In the genomic region with DNA sequence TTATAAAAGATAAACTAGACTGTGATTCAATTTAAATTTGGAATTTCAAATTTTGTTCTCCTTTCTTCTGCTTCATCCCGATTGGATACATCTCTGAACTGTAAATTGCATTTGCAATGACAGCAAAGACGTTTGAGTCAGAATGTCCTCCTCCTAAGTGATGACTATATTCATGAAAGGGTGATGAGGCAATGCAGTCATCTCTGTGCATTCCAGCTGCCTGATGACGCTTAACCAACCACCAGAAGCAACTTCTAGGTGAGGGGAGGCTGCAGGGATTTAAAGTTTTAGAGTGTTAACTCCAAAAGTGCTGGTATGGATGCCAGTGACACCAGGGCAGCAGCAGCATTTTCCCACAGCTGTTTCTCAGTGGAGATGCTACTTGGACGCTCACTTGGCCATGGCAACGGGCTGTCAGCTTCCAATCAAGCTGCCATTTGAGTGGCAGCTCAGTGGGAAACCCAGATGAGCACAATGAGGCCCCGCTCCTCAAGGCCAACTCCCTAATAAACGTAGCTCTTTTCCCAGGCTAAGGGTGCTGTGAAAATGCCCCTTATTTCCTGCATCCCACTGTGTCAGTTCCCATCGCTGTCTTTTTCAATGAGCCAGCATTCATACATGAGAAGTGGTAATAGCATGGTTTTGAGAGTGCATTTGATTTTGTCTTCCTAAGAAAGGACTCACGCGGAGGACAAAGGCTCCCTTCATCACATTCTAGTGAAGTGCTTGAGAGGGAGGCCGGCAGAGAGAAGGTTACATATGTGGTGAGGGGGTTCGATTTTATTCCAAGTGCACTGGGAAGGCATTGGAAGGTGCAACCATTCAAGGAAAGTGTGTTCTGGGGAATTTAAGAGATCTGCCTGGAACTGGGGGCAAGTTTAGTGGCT, we compare ENCODE assay signal across 1 cellular context.
TF ChIP-seq lines count a peak whose summit lies in the region.

No MANE protein-coding gene starts in this region.

TF ChIP-seq in GM23338, 12 proteins besides CTCF, POLR2A, EP300 and RAD21 (continued from another document):
- TF ChIP-seq, protein P1, sequence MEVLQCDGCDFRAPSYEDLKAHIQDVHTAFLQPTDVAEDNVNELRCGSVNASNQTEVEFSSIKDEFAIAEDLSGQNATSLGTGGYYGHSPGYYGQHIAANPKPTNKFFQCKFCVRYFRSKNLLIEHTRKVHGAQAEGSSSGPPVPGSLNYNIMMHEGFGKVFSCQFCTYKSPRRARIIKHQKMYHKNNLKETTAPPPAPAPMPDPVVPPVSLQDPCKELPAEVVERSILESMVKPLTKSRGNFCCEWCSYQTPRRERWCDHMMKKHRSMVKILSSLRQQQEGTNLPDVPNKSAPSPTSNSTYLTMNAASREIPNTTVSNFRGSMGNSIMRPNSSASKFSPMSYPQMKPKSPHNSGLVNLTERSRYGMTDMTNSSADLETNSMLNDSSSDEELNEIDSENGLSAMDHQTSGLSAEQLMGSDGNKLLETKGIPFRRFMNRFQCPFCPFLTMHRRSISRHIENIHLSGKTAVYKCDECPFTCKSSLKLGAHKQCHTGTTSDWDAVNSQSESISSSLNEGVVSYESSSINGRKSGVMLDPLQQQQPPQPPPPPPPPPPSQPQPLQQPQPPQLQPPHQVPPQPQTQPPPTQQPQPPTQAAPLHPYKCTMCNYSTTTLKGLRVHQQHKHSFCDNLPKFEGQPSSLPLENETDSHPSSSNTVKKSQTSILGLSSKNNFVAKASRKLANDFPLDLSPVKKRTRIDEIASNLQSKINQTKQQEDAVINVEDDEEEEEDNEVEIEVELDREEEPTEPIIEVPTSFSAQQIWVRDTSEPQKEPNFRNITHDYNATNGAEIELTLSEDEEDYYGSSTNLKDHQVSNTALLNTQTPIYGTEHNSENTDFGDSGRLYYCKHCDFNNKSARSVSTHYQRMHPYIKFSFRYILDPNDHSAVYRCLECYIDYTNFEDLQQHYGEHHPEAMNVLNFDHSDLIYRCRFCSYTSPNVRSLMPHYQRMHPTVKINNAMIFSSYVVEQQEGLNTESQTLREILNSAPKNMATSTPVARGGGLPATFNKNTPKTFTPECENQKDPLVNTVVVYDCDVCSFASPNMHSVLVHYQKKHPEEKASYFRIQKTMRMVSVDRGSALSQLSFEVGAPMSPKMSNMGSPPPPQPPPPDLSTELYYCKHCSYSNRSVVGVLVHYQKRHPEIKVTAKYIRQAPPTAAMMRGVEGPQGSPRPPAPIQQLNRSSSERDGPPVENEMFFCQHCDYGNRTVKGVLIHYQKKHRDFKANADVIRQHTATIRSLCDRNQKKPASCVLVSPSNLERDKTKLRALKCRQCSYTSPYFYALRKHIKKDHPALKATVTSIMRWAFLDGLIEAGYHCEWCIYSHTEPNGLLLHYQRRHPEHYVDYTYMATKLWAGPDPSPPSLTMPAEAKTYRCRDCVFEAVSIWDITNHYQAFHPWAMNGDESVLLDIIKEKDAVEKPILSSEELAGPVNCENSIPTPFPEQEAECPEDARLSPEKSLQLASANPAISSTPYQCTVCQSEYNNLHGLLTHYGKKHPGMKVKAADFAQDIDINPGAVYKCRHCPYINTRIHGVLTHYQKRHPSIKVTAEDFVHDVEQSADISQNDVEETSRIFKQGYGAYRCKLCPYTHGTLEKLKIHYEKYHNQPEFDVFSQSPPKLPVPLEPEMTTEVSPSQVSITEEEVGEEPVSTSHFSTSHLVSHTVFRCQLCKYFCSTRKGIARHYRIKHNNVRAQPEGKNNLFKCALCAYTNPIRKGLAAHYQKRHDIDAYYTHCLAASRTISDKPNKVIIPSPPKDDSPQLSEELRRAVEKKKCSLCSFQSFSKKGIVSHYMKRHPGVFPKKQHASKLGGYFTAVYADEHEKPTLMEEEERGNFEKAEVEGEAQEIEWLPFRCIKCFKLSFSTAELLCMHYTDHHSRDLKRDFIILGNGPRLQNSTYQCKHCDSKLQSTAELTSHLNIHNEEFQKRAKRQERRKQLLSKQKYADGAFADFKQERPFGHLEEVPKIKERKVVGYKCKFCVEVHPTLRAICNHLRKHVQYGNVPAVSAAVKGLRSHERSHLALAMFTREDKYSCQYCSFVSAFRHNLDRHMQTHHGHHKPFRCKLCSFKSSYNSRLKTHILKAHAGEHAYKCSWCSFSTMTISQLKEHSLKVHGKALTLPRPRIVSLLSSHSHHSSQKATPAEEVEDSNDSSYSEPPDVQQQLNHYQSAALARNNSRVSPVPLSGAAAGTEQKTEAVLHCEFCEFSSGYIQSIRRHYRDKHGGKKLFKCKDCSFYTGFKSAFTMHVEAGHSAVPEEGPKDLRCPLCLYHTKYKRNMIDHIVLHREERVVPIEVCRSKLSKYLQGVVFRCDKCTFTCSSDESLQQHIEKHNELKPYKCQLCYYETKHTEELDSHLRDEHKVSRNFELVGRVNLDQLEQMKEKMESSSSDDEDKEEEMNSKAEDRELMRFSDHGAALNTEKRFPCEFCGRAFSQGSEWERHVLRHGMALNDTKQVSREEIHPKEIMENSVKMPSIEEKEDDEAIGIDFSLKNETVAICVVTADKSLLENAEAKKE (CRISPR knock-in tag; IDR thresholded peaks at IDR 0.05) = no peak
- TF ChIP-seq POLR2AphosphoS5 (IDR thresholded peaks at IDR 0.05; ENCODE audit: low read depth) (no peak), JUNB (IDR thresholded peaks at IDR 0.05; ENCODE audit: unreplicated experiment) (no peak), ETS1 (IDR thresholded peaks at IDR 0.05) (no peak), CREB1 (CRISPR knock-in tag; IDR thresholded peaks at IDR 0.05; ENCODE audit: low read depth) (no peak), EZH2phosphoT487 (IDR thresholded peaks at IDR 0.05; ENCODE audit: unreplicated experiment) (no peak), EZH2 (IDR thresholded peaks at IDR 0.05; ENCODE audit: low read depth, unreplicated experiment) (no peak)
- TF ChIP-seq, protein P2, sequence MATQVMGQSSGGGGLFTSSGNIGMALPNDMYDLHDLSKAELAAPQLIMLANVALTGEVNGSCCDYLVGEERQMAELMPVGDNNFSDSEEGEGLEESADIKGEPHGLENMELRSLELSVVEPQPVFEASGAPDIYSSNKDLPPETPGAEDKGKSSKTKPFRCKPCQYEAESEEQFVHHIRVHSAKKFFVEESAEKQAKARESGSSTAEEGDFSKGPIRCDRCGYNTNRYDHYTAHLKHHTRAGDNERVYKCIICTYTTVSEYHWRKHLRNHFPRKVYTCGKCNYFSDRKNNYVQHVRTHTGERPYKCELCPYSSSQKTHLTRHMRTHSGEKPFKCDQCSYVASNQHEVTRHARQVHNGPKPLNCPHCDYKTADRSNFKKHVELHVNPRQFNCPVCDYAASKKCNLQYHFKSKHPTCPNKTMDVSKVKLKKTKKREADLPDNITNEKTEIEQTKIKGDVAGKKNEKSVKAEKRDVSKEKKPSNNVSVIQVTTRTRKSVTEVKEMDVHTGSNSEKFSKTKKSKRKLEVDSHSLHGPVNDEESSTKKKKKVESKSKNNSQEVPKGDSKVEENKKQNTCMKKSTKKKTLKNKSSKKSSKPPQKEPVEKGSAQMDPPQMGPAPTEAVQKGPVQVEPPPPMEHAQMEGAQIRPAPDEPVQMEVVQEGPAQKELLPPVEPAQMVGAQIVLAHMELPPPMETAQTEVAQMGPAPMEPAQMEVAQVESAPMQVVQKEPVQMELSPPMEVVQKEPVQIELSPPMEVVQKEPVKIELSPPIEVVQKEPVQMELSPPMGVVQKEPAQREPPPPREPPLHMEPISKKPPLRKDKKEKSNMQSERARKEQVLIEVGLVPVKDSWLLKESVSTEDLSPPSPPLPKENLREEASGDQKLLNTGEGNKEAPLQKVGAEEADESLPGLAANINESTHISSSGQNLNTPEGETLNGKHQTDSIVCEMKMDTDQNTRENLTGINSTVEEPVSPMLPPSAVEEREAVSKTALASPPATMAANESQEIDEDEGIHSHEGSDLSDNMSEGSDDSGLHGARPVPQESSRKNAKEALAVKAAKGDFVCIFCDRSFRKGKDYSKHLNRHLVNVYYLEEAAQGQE (IDR thresholded peaks at IDR 0.05; ENCODE audit: unreplicated experiment) = no peak
